1 cellular context compared by ENCODE assay signal in the genomic region with DNA sequence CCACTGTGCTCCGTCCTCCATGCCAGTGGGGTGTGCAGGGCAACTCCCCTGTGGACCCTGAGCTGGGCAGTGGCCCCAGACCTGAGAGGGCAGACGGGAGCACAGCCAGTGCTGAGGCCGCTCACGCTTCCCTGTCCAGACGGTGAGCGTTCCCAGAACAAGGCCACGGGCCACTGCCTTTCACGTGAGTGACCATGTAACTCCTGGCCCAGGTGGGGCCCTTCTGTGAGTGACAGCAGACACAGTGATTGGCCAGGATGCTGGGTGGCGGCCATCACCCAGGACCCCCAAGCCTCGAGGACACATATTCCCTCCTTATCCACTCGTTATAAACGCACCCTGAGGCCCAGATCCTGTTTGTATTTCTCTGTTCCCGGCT.
TF ChIP-seq lines count a peak whose summit lies in the region.

No MANE protein-coding gene starts in this region.

TF ChIP-seq in IMR-90, 13 proteins besides CTCF, POLR2A, EP300 and RAD21 (continued from another document):
- TF ChIP-seq, protein P1, sequence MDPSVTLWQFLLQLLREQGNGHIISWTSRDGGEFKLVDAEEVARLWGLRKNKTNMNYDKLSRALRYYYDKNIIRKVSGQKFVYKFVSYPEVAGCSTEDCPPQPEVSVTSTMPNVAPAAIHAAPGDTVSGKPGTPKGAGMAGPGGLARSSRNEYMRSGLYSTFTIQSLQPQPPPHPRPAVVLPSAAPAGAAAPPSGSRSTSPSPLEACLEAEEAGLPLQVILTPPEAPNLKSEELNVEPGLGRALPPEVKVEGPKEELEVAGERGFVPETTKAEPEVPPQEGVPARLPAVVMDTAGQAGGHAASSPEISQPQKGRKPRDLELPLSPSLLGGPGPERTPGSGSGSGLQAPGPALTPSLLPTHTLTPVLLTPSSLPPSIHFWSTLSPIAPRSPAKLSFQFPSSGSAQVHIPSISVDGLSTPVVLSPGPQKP (IDR thresholded peaks at IDR 0.05; ENCODE audit: borderline replicate concordance, low read depth, low read length) = no peak
- TF ChIP-seq MAFK (IDR thresholded peaks at IDR 0.05; ENCODE audit: low read depth, low read length) (no peak), CHD1 (IDR thresholded peaks at IDR 0.05; ENCODE audit: low read depth, low read length) (no peak), CEBPB (IDR thresholded peaks at IDR 0.05; ENCODE audit: low read depth, low read length) (no peak), NFE2L2 (IDR thresholded peaks at IDR 0.05; ENCODE audit: low read depth, low read length) (no peak), RFX5 (IDR thresholded peaks at IDR 0.05; ENCODE audit: low read depth, low read length) (no peak), MXI1 (IDR thresholded peaks at IDR 0.05; ENCODE audit: borderline replicate concordance, low read depth, low read length) (no peak), SMC3 (IDR thresholded peaks at IDR 0.05; ENCODE audit: low read depth, low read length) (no peak), BHLHE40 (IDR thresholded peaks at IDR 0.05; ENCODE audit: low read depth, low read length) (no peak), FOS (IDR thresholded peaks at IDR 0.05; ENCODE audit: low read depth, low read length) (no peak)
- TF ChIP-seq, protein P2, sequence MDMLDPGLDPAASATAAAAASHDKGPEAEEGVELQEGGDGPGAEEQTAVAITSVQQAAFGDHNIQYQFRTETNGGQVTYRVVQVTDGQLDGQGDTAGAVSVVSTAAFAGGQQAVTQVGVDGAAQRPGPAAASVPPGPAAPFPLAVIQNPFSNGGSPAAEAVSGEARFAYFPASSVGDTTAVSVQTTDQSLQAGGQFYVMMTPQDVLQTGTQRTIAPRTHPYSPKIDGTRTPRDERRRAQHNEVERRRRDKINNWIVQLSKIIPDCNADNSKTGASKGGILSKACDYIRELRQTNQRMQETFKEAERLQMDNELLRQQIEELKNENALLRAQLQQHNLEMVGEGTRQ (IDR thresholded peaks at IDR 0.05; ENCODE audit: low read depth, low read length) = no peak
